ENCODE assay signal across 10 cellular contexts in genomic region chr17:915416-916201, GRCh38.
A peak's percentile ranks its signal among the peaks of the same experiment; 100 is the strongest.
DNase-seq lines count a peak whose midpoint lies in the region; ATAC-seq and TF ChIP-seq lines count a peak whose summit lies in the region.
"Had no signal": no experiment of that assay in that cellular context is flagged by ENCODE, and none has a peak within 500 bp of the region (broad histone marks: within the 10 kb centered on the region; RNA-seq: fewer than 3 reads in every experiment).

No MANE protein-coding gene starts in this region.

- POLR2A ChIA-PET in activated CD4-positive, alpha-beta T cell treated with anti-CD3 and anti-CD28 coated beads for 36 hours (lab: Charles Lee) = no interaction called here

- H3K27me3 ChIP-seq in suprapubic skin = no peaks in the 10 kb centered on the region

- no peaks in the 10 kb centered on the region for H3K9me3 Mint-ChIP-seq in activated CD4-positive, alpha-beta T cell treated with anti-CD3 and anti-CD28 coated beads for 36 hours (ENCODE audit: low read depth)
- H3K9me3 Mint-ChIP-seq: activated T-helper 1 cell treated with anti-CD3 and anti-CD28 coated beads, Interleukin-12 subunit alpha, Interleukin-12 subunit beta, Interleukin-2, Interleukin-4 antibody, amounts not matched to agents 30 ng/mL and 10 ng/mL and 1 ng/mL, durations not matched to agents 14 hours and 24 hours and 36 hours had no signal

- in situ Hi-C loops in astrocyte of the spinal cord (cut with HindIII; ENCODE audit: low sequenced_read_pairs) = no loop called here

- ATAC-seq in HG03469 (IDR thresholded peaks at IDR 0.05; ENCODE audit: unreplicated experiment) = no peak
- ATAC-seq in activated CD4-positive, alpha-beta T cell treated with anti-CD3 and anti-CD28 coated beads for 36 hours = no peak
- ATAC-seq in left lobe of liver = no peak

- H3K36me3 ChIP-seq in suprapubic skin = no peaks in the 10 kb centered on the region

- TF ChIP-seq CTCF in astrocyte of the spinal cord (IDR thresholded peaks at IDR 0.05; ENCODE audit: low read depth, low read length) = no peak
- TF ChIP-seq CTCF in suprapubic skin (IDR thresholded peaks at IDR 0.05) = no peak

- no peak for TF ChIP-seq EP300 in suprapubic skin (IDR thresholded peaks at IDR 0.05)

- DNase-seq in NCI-H1436 (lab: John Stamatoyannopoulos, UW) (peak; percentile 86), astrocyte of the spinal cord (ENCODE audit: low read depth, low spot score) (peak; percentile 72), iris pigment epithelial cell (ENCODE audit: low read depth) (peak; percentile 32), suprapubic skin (ENCODE audit: low spot score in 2 of 2) (peak in 1 of 2 donors; percentile 82), SKM-1 treated with dmso at 0.1 percent for 144 hours (lab: John Stamatoyannopoulos, UW; ENCODE audit: unreplicated experiment) (no peak), left lobe of liver (ENCODE audit: low spot score) (no peak)
- DNase-seq in activated CD4-positive, alpha-beta T cell treated with anti-CD3 and anti-CD28 coated beads for 36 hours = no peak
- DNase-seq: OCI-M1 had no signal

- H3K9me3 ChIP-seq in suprapubic skin = no peaks in the 10 kb centered on the region

- no peaks in the 10 kb centered on the region for H3K36me3 Mint-ChIP-seq in activated CD4-positive, alpha-beta T cell treated with anti-CD3 and anti-CD28 coated beads for 36 hours (ENCODE audit: low read depth)

- intact Hi-C loops in activated CD4-positive, alpha-beta T cell treated with anti-CD3 and anti-CD28 coated beads for 36 hours (cut with DNase I, micrococcal nuclease) = no loop called here

- WGBS in suprapubic skin = 56% methylated on average over 11 of the region's 11 CpGs

- CTCF ChIA-PET in activated CD4-positive, alpha-beta T cell treated with anti-CD3 and anti-CD28 coated beads for 36 hours (lab: Charles Lee) = no interaction called here

- H3K4me1 ChIP-seq in suprapubic skin = peaks cover 10% of the 10 kb centered on the region

- H3K4me1 Mint-ChIP-seq in activated CD4-positive, alpha-beta T cell treated with anti-CD3 and anti-CD28 coated beads for 36 hours = no peaks in the 10 kb centered on the region

- H3K27ac Mint-ChIP-seq in activated CD4-positive, alpha-beta T cell treated with anti-CD3 and anti-CD28 coated beads for 36 hours = no peak overlapping the region
- H3K27ac Mint-ChIP-seq: activated T-helper 1 cell treated with anti-CD3 and anti-CD28 coated beads, Interleukin-12 subunit alpha, Interleukin-12 subunit beta, Interleukin-2, Interleukin-4 antibody, amounts not matched to agents 30 ng/mL and 10 ng/mL and 1 ng/mL, durations not matched to agents 14 hours and 24 hours and 36 hours had no signal

- no peak overlapping the region for H3K4me3 Mint-ChIP-seq in activated CD4-positive, alpha-beta T cell treated with anti-CD3 and anti-CD28 coated beads for 36 hours
- H3K4me3 Mint-ChIP-seq: activated T-helper 1 cell treated with anti-CD3 and anti-CD28 coated beads, Interleukin-12 subunit alpha, Interleukin-12 subunit beta, Interleukin-2, Interleukin-4 antibody, amounts not matched to agents 30 ng/mL and 10 ng/mL and 1 ng/mL, durations not matched to agents 14 hours and 24 hours and 36 hours had no signal

- TF ChIP-seq POLR2A in suprapubic skin (IDR thresholded peaks at IDR 0.05) = no peak

- H3K27me3 Mint-ChIP-seq in activated CD4-positive, alpha-beta T cell treated with anti-CD3 and anti-CD28 coated beads for 36 hours = peaks cover 7% of the 10 kb centered on the region

- peak overlapping the region; percentile 63 for H3K27ac ChIP-seq in suprapubic skin

- no peak overlapping the region for H3K4me3 ChIP-seq in astrocyte of the spinal cord (ENCODE audit: low read depth, low read length)
- H3K4me3 ChIP-seq in suprapubic skin = no peak overlapping the region

Comparison
In these comparisons a context has a peak if more than half of its experiments do, and no peak if none do; other contexts are left out.
1. DNase-seq: peak in NCI-H1436 (single experiment), astrocyte of the spinal cord (single experiment) and iris pigment epithelial cell (single experiment); none in SKM-1 treated with dmso at 0.1 percent for 144 hours (single experiment), activated CD4-positive, alpha-beta T cell treated with anti-CD3 and anti-CD28 coated beads for 36 hours (single experiment) and left lobe of liver (single experiment).